ENCODE assay signal across 29 cellular contexts in genomic region chr21:46386726-46387073, GRCh38.
"Had no signal": no experiment of that assay in that cellular context is flagged by ENCODE, and none has a peak within 500 bp of the region (broad histone marks: within the 10 kb centered on the region; RNA-seq: fewer than 3 reads in every experiment).

No MANE protein-coding gene starts in this region.

- H3K4me1 ChIP-seq: ascending aorta, heart right ventricle, lower lobe of right lung, pancreas had no signal

- ATAC-seq: left lobe of liver, mucosa of descending colon, pancreas, WTC11 had no signal

- H3K9me3 ChIP-seq: ascending aorta, heart right ventricle, lower lobe of right lung, mucosa of descending colon, pancreas, thoracic aorta, vagina had no signal

- H3K4me3 ChIP-seq: ascending aorta, cardiac muscle cell, heart right ventricle, lower lobe of right lung, mucosa of descending colon, pancreas, skin epidermis, thoracic aorta, vagina had no signal

- H3K27ac Mint-ChIP-seq: activated naive CD4-positive, alpha-beta T cell treated with anti-CD3 and anti-CD28 coated beads, Interleukin-2, amount 10 ng/mL, durations not matched to agents 7 days and 5 days; activated naive CD8-positive, alpha-beta T cell treated with anti-CD3 and anti-CD28 coated beads, Interleukin-2, amount 10 ng/mL, durations not matched to agents 7 days and 5 days; natural killer cell treated with Interleukin-12 subunit alpha and Interleukin-12 subunit beta and Interleukin-15 and Interleukin-18, amount 100 ng/mL, for 72 hours; stimulated activated naive CD8-positive, alpha-beta T cell treated with anti-CD3 and anti-CD28 coated beads, Interleukin-15, Interleukin-2, amounts not matched to agents 100 ng/mL and 50 ng/mL, for 24 hours; T-helper 1 cell treated with Interleukin-12 subunit alpha and Interleukin-12 subunit beta and Interleukin-4 antibody, amounts not matched to agents 30 μg/mL and 1 μg/mL, for 36 hours; type B pancreatic cell had no signal

- H3K36me3 ChIP-seq: cardiac muscle cell, pancreas had no signal

- H3K9me3 Mint-ChIP-seq: stimulated activated naive CD8-positive, alpha-beta T cell treated with anti-CD3 and anti-CD28 coated beads, Interleukin-15, Interleukin-2, amounts not matched to agents 100 ng/mL and 50 ng/mL, for 24 hours had no signal

- H3K4me3 Mint-ChIP-seq: activated naive CD4-positive, alpha-beta T cell treated with anti-CD3 and anti-CD28 coated beads, Interleukin-2, amount 10 ng/mL, durations not matched to agents 7 days and 5 days; activated naive CD8-positive, alpha-beta T cell treated with anti-CD3 and anti-CD28 coated beads, Interleukin-2, amount 10 ng/mL, durations not matched to agents 7 days and 5 days; brain; natural killer cell treated with Interleukin-12 subunit alpha and Interleukin-12 subunit beta and Interleukin-15 and Interleukin-18, amount 100 ng/mL, for 72 hours; stimulated activated naive CD8-positive, alpha-beta T cell treated with anti-CD3 and anti-CD28 coated beads, Interleukin-15, Interleukin-2, amounts not matched to agents 100 ng/mL and 50 ng/mL, for 24 hours; T-helper 1 cell treated with Interleukin-12 subunit alpha and Interleukin-12 subunit beta and Interleukin-4 antibody, amounts not matched to agents 30 μg/mL and 1 μg/mL, for 36 hours; type B pancreatic cell; WTC11 had no signal

- H3K4me1 Mint-ChIP-seq: activated naive CD4-positive, alpha-beta T cell treated with anti-CD3 and anti-CD28 coated beads, Interleukin-2, amount 10 ng/mL, durations not matched to agents 7 days and 5 days; brain had no signal

- DNase-seq: activated CD4-positive, alpha-beta T cell treated with anti-CD3 and anti-CD28 coated beads, Interleukin-2, amount 50 U/mL, for 1 hour; activated CD8-positive, alpha-beta memory T cell treated with anti-CD3 and anti-CD28 coated beads for 24 hours; activated effector memory CD4-positive, alpha-beta T cell treated with Interleukin-2 at 50 U/mL for 16 hours; activated naive CD4-positive, alpha-beta T cell treated with anti-CD3 and anti-CD28 coated beads, Interleukin-2, amount 10 ng/mL, durations not matched to agents 7 days and 5 days; activated naive CD8-positive, alpha-beta T cell treated with anti-CD3 and anti-CD28 coated beads, Interleukin-2, amount 10 ng/mL, durations not matched to agents 7 days and 5 days; cortex of kidney; heart right ventricle; lower lobe of right lung; mesenchymal stem cell; nucleus accumbens; pancreas; right cardiac atrium; stimulated activated CD4-positive, alpha-beta T cell treated with anti-CD3 and anti-CD28 coated beads, Interleukin-12 subunit alpha, Interleukin-12 subunit beta, amount 100 ng/mL, for 4 hours; stimulated activated CD4-positive, alpha-beta T cell treated with anti-CD3 and anti-CD28 coated beads, Interleukin-4, amount 100 ng/mL, for 1 hour; SW 1271; T-helper 9 cell had no signal

- H3K27me3 Mint-ChIP-seq: activated naive CD4-positive, alpha-beta T cell treated with anti-CD3 and anti-CD28 coated beads, Interleukin-2, amount 10 ng/mL, durations not matched to agents 7 days and 5 days; activated naive CD8-positive, alpha-beta T cell treated with anti-CD3 and anti-CD28 coated beads, Interleukin-2, amount 10 ng/mL, durations not matched to agents 7 days and 5 days; natural killer cell treated with Interleukin-12 subunit alpha and Interleukin-12 subunit beta and Interleukin-15 and Interleukin-18, amount 100 ng/mL, for 72 hours; stimulated activated naive CD8-positive, alpha-beta T cell treated with anti-CD3 and anti-CD28 coated beads, Interleukin-15, Interleukin-2, amounts not matched to agents 100 ng/mL and 50 ng/mL, for 24 hours; type B pancreatic cell had no signal

- H3K27ac ChIP-seq: ascending aorta, cardiac muscle cell, heart right ventricle, lower lobe of right lung, pancreas, skin epidermis, thoracic aorta, vagina had no signal

- H3K27me3 ChIP-seq: ascending aorta, cardiac muscle cell, heart right ventricle, pancreas, vagina had no signal
